10 cellular contexts compared by ENCODE assay signal in genomic region chr3:172101107-172101506, GRCh38.
A peak's percentile ranks its signal among the peaks of the same experiment; 100 is the strongest.
DNase-seq lines count a peak whose midpoint lies in the region; ATAC-seq lines count a peak whose summit lies in the region.
"Had no signal": no experiment of that assay in that cellular context is flagged by ENCODE, and none has a peak within 500 bp of the region (broad histone marks: within the 10 kb centered on the region; RNA-seq: fewer than 3 reads in every experiment).

No MANE protein-coding gene starts in this region.

- H3K27me3 ChIP-seq in skeletal muscle tissue (ENCODE audit: control insufficient read depth in 3 of 3, insufficient read depth in 3 of 3, low read length in 3 of 3), result no peaks in the 10 kb centered on the region
- H3K27me3 ChIP-seq: upper lobe of left lung had no signal

- no peaks in the 10 kb centered on the region for H3K9me3 ChIP-seq in skeletal muscle tissue (ENCODE audit: control insufficient read depth in 3 of 3, low read length in 3 of 3)
- H3K9me3 ChIP-seq: upper lobe of left lung had no signal

- peak overlapping the region; percentile 21 for H3K27ac ChIP-seq in skeletal muscle tissue (ENCODE audit: low read depth, low read length)
- H3K27ac ChIP-seq: upper lobe of left lung had no signal

- peaks cover 25 to 52% (median 44%) of the 10 kb centered on the region in 3 donors for H3K4me1 ChIP-seq in skeletal muscle tissue (ENCODE audit: control insufficient read depth in 3 of 3, insufficient read depth in 3 of 3, low read length in 3 of 3)

- no peaks in the 10 kb centered on the region for H3K36me3 ChIP-seq in skeletal muscle tissue (ENCODE audit: control insufficient read depth in 3 of 3, insufficient read depth in 3 of 3, low read length in 3 of 3)
- H3K36me3 ChIP-seq: upper lobe of left lung had no signal

- DNase-seq in NCI-H2171 treated with DMSO at 0.1 percent for 48 hours (lab: John Stamatoyannopoulos, UW), result peak; percentile 22
- no peak for DNase-seq in NCI-H2171 (lab: John Stamatoyannopoulos, UW)
- peak; percentile 94 for DNase-seq in NAMALWA (ENCODE audit: low spot score)
- no peak for DNase-seq in NCI-H2081 (lab: John Stamatoyannopoulos, UW)
- DNase-seq in NCI-H187 treated with DMSO at 0.1 percent for 48 hours (lab: John Stamatoyannopoulos, UW), result no peak
- DNase-seq in NCI-H1048 (lab: John Stamatoyannopoulos, UW), result no peak
- DNase-seq: occipital lobe, upper lobe of left lung had no signal

- no peak overlapping the region for H3K4me3 ChIP-seq in skeletal muscle tissue (ENCODE audit: low read length in 3 of 3)
- H3K4me3 ChIP-seq: upper lobe of left lung had no signal

- H3K9ac ChIP-seq in skeletal muscle tissue (ENCODE audit: low read depth in 1 of 3, low read length in 3 of 3), result no peak overlapping the region

- ATAC-seq in HG02678 (IDR thresholded peaks at IDR 0.05; ENCODE audit: unreplicated experiment), result peak; percentile 72

Comparison
In these comparisons a context has a peak if more than half of its experiments do, and no peak if none do; other contexts are left out.
1. DNase-seq: peak in NCI-H2171 treated with DMSO at 0.1 percent for 48 hours (single experiment) and NAMALWA (single experiment); none in NCI-H2171 (single experiment), NCI-H2081 (0 of 2), NCI-H187 treated with DMSO at 0.1 percent for 48 hours (single experiment) and NCI-H1048 (single experiment).